Comparison of ENCODE assay signal across 1 cellular context in the genomic region with DNA sequence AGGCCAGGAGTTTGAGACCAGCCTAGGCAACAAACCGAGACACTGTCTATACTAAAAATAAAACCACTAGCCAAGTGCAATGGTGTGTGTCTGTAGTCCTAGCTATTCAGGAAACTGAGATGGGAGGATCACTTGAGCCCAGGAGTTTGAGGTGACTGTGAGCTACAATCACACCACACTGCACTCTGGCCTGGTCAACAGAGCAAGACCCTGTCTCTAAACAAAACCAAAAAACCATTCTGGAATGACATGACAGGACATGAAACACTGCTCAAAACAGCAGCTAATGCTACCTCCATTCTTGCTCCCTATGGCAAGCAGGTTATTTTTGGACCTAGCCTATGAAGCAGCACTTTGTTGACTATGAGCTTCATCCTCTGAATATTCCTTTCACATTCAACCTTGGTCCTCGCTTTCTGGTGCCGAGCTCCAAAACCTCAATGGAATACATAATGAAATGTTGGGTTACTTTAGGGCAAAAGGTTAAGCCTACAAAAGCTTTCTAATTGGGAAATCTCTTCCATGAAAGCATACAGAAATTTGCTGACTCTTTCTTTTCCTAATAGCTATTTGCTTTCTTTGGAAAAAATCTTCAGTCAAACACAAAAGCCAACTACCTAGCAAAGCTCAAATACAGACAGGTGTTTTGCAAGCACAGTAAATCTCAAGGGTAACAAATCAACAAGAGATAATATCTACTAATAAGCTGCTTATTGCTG.
TF ChIP-seq lines count a peak whose summit lies in the region.

No MANE protein-coding gene starts in this region.

TF ChIP-seq in HepG2, 621 proteins besides CTCF, POLR2A, EP300 and RAD21 (continued from another document and continues in another):
- TF ChIP-seq, protein P1, sequence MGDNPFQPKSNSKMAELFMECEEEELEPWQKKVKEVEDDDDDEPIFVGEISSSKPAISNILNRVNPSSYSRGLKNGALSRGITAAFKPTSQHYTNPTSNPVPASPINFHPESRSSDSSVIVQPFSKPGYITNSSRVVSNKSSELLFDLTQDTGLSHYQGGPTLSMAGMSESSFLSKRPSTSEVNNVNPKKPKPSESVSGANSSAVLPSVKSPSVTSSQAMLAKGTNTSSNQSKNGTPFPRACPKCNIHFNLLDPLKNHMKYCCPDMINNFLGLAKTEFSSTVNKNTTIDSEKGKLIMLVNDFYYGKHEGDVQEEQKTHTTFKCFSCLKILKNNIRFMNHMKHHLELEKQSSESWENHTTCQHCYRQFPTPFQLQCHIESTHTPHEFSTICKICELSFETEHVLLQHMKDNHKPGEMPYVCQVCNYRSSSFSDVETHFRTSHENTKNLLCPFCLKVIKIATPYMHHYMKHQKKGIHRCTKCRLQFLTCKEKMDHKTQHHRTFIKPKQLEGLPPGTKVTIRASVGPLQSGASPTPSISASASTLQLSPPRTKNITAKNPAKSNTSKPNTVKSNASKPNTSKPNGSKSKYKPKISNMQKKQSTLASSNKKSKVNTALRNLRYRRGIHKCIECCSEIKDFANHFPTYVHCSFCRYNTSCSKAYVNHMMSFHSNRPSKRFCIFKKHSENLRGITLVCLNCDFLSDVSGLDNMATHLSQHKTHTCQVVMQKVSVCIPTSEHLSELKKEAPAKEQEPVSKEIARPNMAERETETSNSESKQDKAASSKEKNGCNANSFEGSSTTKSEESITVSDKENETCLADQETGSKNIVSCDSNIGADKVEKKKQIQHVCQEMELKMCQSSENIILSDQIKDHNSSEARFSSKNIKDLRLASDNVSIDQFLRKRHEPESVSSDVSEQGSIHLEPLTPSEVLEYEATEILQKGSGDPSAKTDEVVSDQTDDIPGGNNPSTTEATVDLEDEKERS (CRISPR knock-in tag; IDR thresholded peaks at IDR 0.05) = 0 out of 2 replicates have a peak, but pooled peaks have one; percentile 56
- TF ChIP-seq ZNF703 (CRISPR knock-in tag; IDR thresholded peaks at IDR 0.05; ENCODE audit: borderline replicate concordance) = peak; percentile 64; the same call in 1 of the 2 replicates
- TF ChIP-seq, protein P2, sequence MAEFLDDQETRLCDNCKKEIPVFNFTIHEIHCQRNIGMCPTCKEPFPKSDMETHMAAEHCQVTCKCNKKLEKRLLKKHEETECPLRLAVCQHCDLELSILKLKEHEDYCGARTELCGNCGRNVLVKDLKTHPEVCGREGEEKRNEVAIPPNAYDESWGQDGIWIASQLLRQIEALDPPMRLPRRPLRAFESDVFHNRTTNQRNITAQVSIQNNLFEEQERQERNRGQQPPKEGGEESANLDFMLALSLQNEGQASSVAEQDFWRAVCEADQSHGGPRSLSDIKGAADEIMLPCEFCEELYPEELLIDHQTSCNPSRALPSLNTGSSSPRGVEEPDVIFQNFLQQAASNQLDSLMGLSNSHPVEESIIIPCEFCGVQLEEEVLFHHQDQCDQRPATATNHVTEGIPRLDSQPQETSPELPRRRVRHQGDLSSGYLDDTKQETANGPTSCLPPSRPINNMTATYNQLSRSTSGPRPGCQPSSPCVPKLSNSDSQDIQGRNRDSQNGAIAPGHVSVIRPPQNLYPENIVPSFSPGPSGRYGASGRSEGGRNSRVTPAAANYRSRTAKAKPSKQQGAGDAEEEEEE (CRISPR knock-in tag; IDR thresholded peaks at IDR 0.05; ENCODE audit: borderline replicate concordance) = no peak
- TF ChIP-seq GATA4 (IDR thresholded peaks at IDR 0.05; ENCODE audit: borderline replicate concordance, low read depth) = peak; percentile 68
- TF ChIP-seq ZNF3 (CRISPR knock-in tag; IDR thresholded peaks at IDR 0.05) = peak; percentile 68; the same call in 1 of the 2 replicates
- peak; percentile 90 for TF ChIP-seq SOX5 (CRISPR knock-in tag; IDR thresholded peaks at IDR 0.05; ENCODE audit: borderline replicate concordance)
- TF ChIP-seq MAFF (IDR thresholded peaks at IDR 0.05; ENCODE audit: low read depth, low read length) = peak; percentile 100
- TF ChIP-seq, protein P3, sequence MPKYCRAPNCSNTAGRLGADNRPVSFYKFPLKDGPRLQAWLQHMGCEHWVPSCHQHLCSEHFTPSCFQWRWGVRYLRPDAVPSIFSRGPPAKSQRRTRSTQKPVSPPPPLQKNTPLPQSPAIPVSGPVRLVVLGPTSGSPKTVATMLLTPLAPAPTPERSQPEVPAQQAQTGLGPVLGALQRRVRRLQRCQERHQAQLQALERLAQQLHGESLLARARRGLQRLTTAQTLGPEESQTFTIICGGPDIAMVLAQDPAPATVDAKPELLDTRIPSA (CRISPR knock-in tag; IDR thresholded peaks at IDR 0.05; ENCODE audit: borderline replicate concordance) = no peak
- TF ChIP-seq PPARG (CRISPR knock-in tag; conservative IDR thresholded peaks at IDR 0.05) = peak; percentile 84
- TF ChIP-seq, protein P4, sequence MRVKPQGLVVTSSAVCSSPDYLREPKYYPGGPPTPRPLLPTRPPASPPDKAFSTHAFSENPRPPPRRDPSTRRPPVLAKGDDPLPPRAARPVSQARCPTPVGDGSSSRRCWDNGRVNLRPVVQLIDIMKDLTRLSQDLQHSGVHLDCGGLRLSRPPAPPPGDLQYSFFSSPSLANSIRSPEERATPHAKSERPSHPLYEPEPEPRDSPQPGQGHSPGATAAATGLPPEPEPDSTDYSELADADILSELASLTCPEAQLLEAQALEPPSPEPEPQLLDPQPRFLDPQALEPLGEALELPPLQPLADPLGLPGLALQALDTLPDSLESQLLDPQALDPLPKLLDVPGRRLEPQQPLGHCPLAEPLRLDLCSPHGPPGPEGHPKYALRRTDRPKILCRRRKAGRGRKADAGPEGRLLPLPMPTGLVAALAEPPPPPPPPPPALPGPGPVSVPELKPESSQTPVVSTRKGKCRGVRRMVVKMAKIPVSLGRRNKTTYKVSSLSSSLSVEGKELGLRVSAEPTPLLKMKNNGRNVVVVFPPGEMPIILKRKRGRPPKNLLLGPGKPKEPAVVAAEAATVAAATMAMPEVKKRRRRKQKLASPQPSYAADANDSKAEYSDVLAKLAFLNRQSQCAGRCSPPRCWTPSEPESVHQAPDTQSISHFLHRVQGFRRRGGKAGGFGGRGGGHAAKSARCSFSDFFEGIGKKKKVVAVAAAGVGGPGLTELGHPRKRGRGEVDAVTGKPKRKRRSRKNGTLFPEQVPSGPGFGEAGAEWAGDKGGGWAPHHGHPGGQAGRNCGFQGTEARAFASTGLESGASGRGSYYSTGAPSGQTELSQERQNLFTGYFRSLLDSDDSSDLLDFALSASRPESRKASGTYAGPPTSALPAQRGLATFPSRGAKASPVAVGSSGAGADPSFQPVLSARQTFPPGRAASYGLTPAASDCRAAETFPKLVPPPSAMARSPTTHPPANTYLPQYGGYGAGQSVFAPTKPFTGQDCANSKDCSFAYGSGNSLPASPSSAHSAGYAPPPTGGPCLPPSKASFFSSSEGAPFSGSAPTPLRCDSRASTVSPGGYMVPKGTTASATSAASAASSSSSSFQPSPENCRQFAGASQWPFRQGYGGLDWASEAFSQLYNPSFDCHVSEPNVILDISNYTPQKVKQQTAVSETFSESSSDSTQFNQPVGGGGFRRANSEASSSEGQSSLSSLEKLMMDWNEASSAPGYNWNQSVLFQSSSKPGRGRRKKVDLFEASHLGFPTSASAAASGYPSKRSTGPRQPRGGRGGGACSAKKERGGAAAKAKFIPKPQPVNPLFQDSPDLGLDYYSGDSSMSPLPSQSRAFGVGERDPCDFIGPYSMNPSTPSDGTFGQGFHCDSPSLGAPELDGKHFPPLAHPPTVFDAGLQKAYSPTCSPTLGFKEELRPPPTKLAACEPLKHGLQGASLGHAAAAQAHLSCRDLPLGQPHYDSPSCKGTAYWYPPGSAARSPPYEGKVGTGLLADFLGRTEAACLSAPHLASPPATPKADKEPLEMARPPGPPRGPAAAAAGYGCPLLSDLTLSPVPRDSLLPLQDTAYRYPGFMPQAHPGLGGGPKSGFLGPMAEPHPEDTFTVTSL (CRISPR knock-in tag; IDR thresholded peaks at IDR 0.05; ENCODE audit: borderline replicate concordance) = peak; percentile 73; the same call in 1 of the 2 replicates
- TF ChIP-seq GFI1 (CRISPR knock-in tag; IDR thresholded peaks at IDR 0.05; ENCODE audit: borderline replicate concordance) = peak; percentile 93
- TF ChIP-seq FOXP1 (IDR thresholded peaks at IDR 0.05) = no peak
- TF ChIP-seq FOXP1 (CRISPR knock-in tag; IDR thresholded peaks at IDR 0.05) = peak; percentile 89
- TF ChIP-seq MIXL1 (CRISPR knock-in tag; IDR thresholded peaks at IDR 0.05) = peak; percentile 81
- peak; percentile 88 for TF ChIP-seq FOXA3 (CRISPR knock-in tag; IDR thresholded peaks at IDR 0.05)
- TF ChIP-seq LCORL (IDR thresholded peaks at IDR 0.05) = peak; percentile 26; the same call in 1 of the 2 replicates
- TF ChIP-seq LCORL (CRISPR knock-in tag; IDR thresholded peaks at IDR 0.05) = peak; percentile 56; the same call in 1 of the 2 replicates
- no peak for TF ChIP-seq ZNF30 (CRISPR knock-in tag; IDR thresholded peaks at IDR 0.05)
- TF ChIP-seq, protein P5, sequence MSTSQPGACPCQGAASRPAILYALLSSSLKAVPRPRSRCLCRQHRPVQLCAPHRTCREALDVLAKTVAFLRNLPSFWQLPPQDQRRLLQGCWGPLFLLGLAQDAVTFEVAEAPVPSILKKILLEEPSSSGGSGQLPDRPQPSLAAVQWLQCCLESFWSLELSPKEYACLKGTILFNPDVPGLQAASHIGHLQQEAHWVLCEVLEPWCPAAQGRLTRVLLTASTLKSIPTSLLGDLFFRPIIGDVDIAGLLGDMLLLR (CRISPR knock-in tag; IDR thresholded peaks at IDR 0.05) = no peak
- TF ChIP-seq TBL1XR1 (IDR thresholded peaks at IDR 0.05; ENCODE audit: borderline replicate concordance, low read length, partially characterized antibody) = peak; percentile 91
- TF ChIP-seq GATAD1 (CRISPR knock-in tag; IDR thresholded peaks at IDR 0.05) = 0 out of 2 replicates have a peak, but pooled peaks have one; percentile 19
- TF ChIP-seq, protein P6, sequence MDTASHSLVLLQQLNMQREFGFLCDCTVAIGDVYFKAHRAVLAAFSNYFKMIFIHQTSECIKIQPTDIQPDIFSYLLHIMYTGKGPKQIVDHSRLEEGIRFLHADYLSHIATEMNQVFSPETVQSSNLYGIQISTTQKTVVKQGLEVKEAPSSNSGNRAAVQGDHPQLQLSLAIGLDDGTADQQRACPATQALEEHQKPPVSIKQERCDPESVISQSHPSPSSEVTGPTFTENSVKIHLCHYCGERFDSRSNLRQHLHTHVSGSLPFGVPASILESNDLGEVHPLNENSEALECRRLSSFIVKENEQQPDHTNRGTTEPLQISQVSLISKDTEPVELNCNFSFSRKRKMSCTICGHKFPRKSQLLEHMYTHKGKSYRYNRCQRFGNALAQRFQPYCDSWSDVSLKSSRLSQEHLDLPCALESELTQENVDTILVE (CRISPR knock-in tag; IDR thresholded peaks at IDR 0.05) = peak; percentile 42; the same call in 1 of the 2 replicates
- TF ChIP-seq ZSCAN29 (CRISPR knock-in tag; conservative IDR thresholded peaks at IDR 0.05) = peak; percentile 75; the same call in 1 of the 2 replicates
- TF ChIP-seq MED13 (CRISPR knock-in tag; IDR thresholded peaks at IDR 0.05) = 0 out of 2 replicates have a peak, but pooled peaks have one; percentile 4
- TF ChIP-seq, protein P7, sequence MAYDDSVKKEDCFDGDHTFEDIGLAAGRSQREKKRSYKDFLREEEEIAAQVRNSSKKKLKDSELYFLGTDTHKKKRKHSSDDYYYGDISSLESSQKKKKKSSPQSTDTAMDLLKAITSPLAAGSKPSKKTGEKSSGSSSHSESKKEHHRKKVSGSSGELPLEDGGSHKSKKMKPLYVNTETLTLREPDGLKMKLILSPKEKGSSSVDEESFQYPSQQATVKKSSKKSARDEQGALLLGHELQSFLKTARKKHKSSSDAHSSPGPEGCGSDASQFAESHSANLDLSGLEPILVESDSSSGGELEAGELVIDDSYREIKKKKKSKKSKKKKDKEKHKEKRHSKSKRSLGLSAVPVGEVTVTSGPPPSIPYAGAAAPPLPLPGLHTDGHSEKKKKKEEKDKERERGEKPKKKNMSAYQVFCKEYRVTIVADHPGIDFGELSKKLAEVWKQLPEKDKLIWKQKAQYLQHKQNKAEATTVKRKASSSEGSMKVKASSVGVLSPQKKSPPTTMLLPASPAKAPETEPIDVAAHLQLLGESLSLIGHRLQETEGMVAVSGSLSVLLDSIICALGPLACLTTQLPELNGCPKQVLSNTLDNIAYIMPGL (CRISPR knock-in tag; IDR thresholded peaks at IDR 0.05; ENCODE audit: borderline replicate concordance in 1 of 2, low read depth in 1 of 2) = no peak
- TF ChIP-seq DPF2 (CRISPR knock-in tag; IDR thresholded peaks at IDR 0.05; ENCODE audit: borderline replicate concordance, low read depth) = peak; percentile 5; the same call in 1 of the 2 replicates
- TF ChIP-seq, protein P8, sequence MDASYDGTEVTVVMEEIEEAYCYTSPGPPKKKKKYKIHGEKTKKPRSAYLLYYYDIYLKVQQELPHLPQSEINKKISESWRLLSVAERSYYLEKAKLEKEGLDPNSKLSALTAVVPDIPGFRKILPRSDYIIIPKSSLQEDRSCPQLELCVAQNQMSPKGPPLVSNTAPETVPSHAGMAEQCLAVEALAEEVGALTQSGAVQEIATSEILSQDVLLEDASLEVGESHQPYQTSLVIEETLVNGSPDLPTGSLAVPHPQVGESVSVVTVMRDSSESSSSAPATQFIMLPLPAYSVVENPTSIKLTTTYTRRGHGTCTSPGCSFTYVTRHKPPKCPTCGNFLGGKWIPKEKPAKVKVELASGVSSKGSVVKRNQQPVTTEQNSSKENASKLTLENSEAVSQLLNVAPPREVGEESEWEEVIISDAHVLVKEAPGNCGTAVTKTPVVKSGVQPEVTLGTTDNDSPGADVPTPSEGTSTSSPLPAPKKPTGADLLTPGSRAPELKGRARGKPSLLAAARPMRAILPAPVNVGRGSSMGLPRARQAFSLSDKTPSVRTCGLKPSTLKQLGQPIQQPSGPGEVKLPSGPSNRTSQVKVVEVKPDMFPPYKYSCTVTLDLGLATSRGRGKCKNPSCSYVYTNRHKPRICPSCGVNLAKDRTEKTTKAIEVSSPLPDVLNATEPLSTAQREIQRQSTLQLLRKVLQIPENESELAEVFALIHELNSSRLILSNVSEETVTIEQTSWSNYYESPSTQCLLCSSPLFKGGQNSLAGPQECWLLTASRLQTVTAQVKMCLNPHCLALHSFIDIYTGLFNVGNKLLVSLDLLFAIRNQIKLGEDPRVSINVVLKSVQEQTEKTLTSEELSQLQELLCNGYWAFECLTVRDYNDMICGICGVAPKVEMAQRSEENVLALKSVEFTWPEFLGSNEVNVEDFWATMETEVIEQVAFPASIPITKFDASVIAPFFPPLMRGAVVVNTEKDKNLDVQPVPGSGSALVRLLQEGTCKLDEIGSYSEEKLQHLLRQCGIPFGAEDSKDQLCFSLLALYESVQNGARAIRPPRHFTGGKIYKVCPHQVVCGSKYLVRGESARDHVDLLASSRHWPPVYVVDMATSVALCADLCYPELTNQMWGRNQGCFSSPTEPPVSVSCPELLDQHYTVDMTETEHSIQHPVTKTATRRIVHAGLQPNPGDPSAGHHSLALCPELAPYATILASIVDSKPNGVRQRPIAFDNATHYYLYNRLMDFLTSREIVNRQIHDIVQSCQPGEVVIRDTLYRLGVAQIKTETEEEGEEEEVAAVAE (CRISPR knock-in tag; IDR thresholded peaks at IDR 0.05; ENCODE audit: borderline replicate concordance) = peak; percentile 94
- TF ChIP-seq SIX1 (CRISPR knock-in tag; IDR thresholded peaks at IDR 0.05; ENCODE audit: borderline replicate concordance) = peak; percentile 35
- TF ChIP-seq SMARCC2 (IDR thresholded peaks at IDR 0.05) = no peak
- peak; percentile 100 for TF ChIP-seq MAFK (conservative IDR thresholded peaks at IDR 0.05 in 1 of 2, IDR thresholded peaks at IDR 0.05 in 1 of 2; ENCODE audit: low read length in 2 of 2)
- peak; percentile 90 for TF ChIP-seq ZNF205 (CRISPR knock-in tag; IDR thresholded peaks at IDR 0.05)
- TF ChIP-seq TBX2 (CRISPR knock-in tag; IDR thresholded peaks at IDR 0.05; ENCODE audit: borderline replicate concordance) = peak; percentile 82
- no peak for TF ChIP-seq PAF1 (CRISPR knock-in tag; IDR thresholded peaks at IDR 0.05)
